Comparison of ENCODE assay signal across 10 cellular contexts in genomic region chr17:76451480-76451879, GRCh38. TPM values are rescaled to one million over a fixed set of nuclear protein-coding genes. Genes with fewer than 3 reads are reported as not detected.
A peak's percentile ranks its signal among the peaks of the same experiment; 100 is the strongest.
DNase-seq lines count a peak whose midpoint lies in the region; ATAC-seq and TF ChIP-seq lines count a peak whose summit lies in the region.
"Had no signal": no experiment of that assay in that cellular context is flagged by ENCODE, and none has a peak within 500 bp of the region (broad histone marks: within the 10 kb centered on the region; RNA-seq: fewer than 3 reads in every experiment).

No MANE protein-coding gene starts in this region.

- BruUV-seq in Calu3 (replicated peaks; lab: Mats Ljungman, UMichigan), result TSS peak; percentile 32

- CTCF ChIA-PET in Calu3 (lab: Charles Lee), result interaction anchor here (0.7 kb wide), 1 partner anchor 272 kb away, joined by 3 read pairs; no protein-coding TSS in a partner anchor

- no peak overlapping the region for H3K27ac ChIP-seq in transverse colon

- peak overlapping the region; percentile 87 for H3K4me3 Mint-ChIP-seq in Calu3 (ENCODE audit: low read depth, unreplicated experiment)
- peak overlapping the region; percentile 83 for H3K4me3 Mint-ChIP-seq in central memory CD8-positive, alpha-beta T cell
- peak overlapping the region; percentile 85 for H3K4me3 Mint-ChIP-seq in natural killer cell

- no peak for TF ChIP-seq EP300 in transverse colon (IDR thresholded peaks at IDR 0.05; ENCODE audit: low read depth)

- H3K4me3 ChIP-seq in MG63 (peak overlapping the region; percentile 69), transverse colon (no peak overlapping the region)

- H3K4me1 Mint-ChIP-seq in Calu3 (ENCODE audit: low read depth, unreplicated experiment) (peaks cover 39% of the 10 kb centered on the region), natural killer cell (peaks cover 35 to 42% of the 10 kb centered on the region in 2 donors)
- H3K4me1 Mint-ChIP-seq in central memory CD8-positive, alpha-beta T cell, result peaks cover 54% of the 10 kb centered on the region

- intact Hi-C loops in Calu3 (cut with micrococcal nuclease; ENCODE audit: unreplicated experiment) (no loop called here), natural killer cell (cut with micrococcal nuclease) (loop anchor here (5.0 kb wide), 1 partner anchor 99 kb away; the partner anchor contains the start of gene PRPSAP1), transverse colon (cut with DNase I; ENCODE audit: low total_unique reads) (no loop called here)

- H3K36me3 ChIP-seq in MG63 (peaks cover 7% of the 10 kb centered on the region; the same call in 1 of the 2 replicates), transverse colon (no peaks in the 10 kb centered on the region)

- peaks cover 6 to 20% (median 14%) of the 10 kb centered on the region in 4 donors for H3K4me1 ChIP-seq in transverse colon

- no peak for DNase-seq in Calu3
- DNase-seq in MG63, result no peak
- DNase-seq in central memory CD8-positive, alpha-beta T cell (ENCODE audit: low spot score in 2 of 2), result no peak
- no peak for DNase-seq in natural killer cell
- no peak for DNase-seq in activated gamma-delta T cell (lab: John Stamatoyannopoulos, UW)
- no peak for DNase-seq in activated CD4-positive, CD25-positive, alpha-beta regulatory T cell treated with anti-CD3 and anti-CD28 coated beads, Interleukin-2, amount 50 U/mL, for 72 hours
- DNase-seq in transverse colon, result no peak
- DNase-seq: activated CD8-positive, alpha-beta memory T cell treated with anti-CD3 and anti-CD28 coated beads for 24 hours; NCI-H2029 treated with DMSO at 0.1 percent for 48 hours had no signal

- in situ Hi-C loops in transverse colon (cut with MboI; ENCODE audit: low pct_ligation_motif_present in 1 of 4, low pct_unique_long_range_greater_than_20kb in 1 of 4, low sequenced_read_pairs in 3 of 4), result no loop called here

- TF ChIP-seq CTCF in Calu3 (IDR thresholded peaks at IDR 0.05; ENCODE audit: unreplicated experiment) (no peak), natural killer cell (IDR thresholded peaks at IDR 0.05) (no peak), transverse colon (IDR thresholded peaks at IDR 0.05) (no peak)

- 77% methylated on average over 6 of the region's 6 CpGs; no CpG with 5 or more reads in 1 of the 2 donors for WGBS in transverse colon (ENCODE audit: low coverage in 1 of 2), 2 donors

- H3K27me3 ChIP-seq in MG63 (no peaks in the 10 kb centered on the region), transverse colon (no peaks in the 10 kb centered on the region)

- H3K27me3 Mint-ChIP-seq in Calu3 (ENCODE audit: unreplicated experiment) (no peaks in the 10 kb centered on the region), natural killer cell (ENCODE audit: low read depth in 2 of 2) (no peaks in the 10 kb centered on the region)
- H3K27me3 Mint-ChIP-seq in central memory CD8-positive, alpha-beta T cell, result no peaks in the 10 kb centered on the region

- H3K9me3 Mint-ChIP-seq in Calu3 (ENCODE audit: low read depth, unreplicated experiment) (no peaks in the 10 kb centered on the region), natural killer cell (no peaks in the 10 kb centered on the region)
- no peaks in the 10 kb centered on the region for H3K9me3 Mint-ChIP-seq in central memory CD8-positive, alpha-beta T cell

- H3K27ac Mint-ChIP-seq in Calu3 (ENCODE audit: unreplicated experiment) (no peak overlapping the region), natural killer cell (peak overlapping the region; percentile 52 to 54)
- no peak overlapping the region for H3K27ac Mint-ChIP-seq in central memory CD8-positive, alpha-beta T cell (ENCODE audit: low read depth)

- ATAC-seq in central memory CD8-positive, alpha-beta T cell (replicated peaks; ENCODE audit: extremely low read depth, poor library complexity, severe bottlenecking), result no peak
- ATAC-seq in natural killer cell (no peak), GM21825 (IDR thresholded peaks at IDR 0.05; ENCODE audit: unreplicated experiment) (no peak)

- TF ChIP-seq POLR2A in transverse colon (IDR thresholded peaks at IDR 0.05), result no peak

- H3K36me3 Mint-ChIP-seq in Calu3 (ENCODE audit: insufficient read depth, unreplicated experiment) (peaks cover 13% of the 10 kb centered on the region), natural killer cell (no peaks in the 10 kb centered on the region)
- H3K36me3 Mint-ChIP-seq in central memory CD8-positive, alpha-beta T cell (ENCODE audit: insufficient read depth), result peaks cover 3% of the 10 kb centered on the region

- H3K9me3 ChIP-seq in MG63 (no peaks in the 10 kb centered on the region), transverse colon (no peaks in the 10 kb centered on the region)

RNA-seq across cellular contexts. Expression of gene UBE2O, which starts 1.5 kb away (rescaled TPM):
- total RNA-seq in Calu3 (2022), result 29.0 and 34.4 TPM in 2 replicates
- 19.7 and 32.7 TPM in 2 replicates for total RNA-seq in MG63 (2014; rRNA removed; shearing (Covaris generic); ENCODE audit: low replicate concordance)
- total RNA-seq in natural killer cell, result 10 to 100 TPM; 34.9 to 40.2 (median 37.7) TPM
- 10 to 100 TPM in 3 of 4 donors, 1 to 10 TPM in 1; 9.8 to 28.8 (median 15.9) TPM for total RNA-seq in transverse colon

RNA-seq across cellular contexts. Expression of gene AANAT, which starts 15.9 kb away (rescaled TPM):
- total RNA-seq in Calu3 (2022) (not detected in 2 replicates), natural killer cell (under 1 TPM in 2 of 3 donors, not detected in 1; 0.28 to 0.50 TPM), transverse colon (not detected)
- total RNA-seq in MG63 (2014; rRNA removed; shearing (Covaris generic); ENCODE audit: low replicate concordance), result not detected in 2 replicates

RNA-seq across cellular contexts. Expression of gene RHBDF2, which starts 49.7 kb away (rescaled TPM):
- total RNA-seq in Calu3 (2022) (47.7 and 47.9 TPM in 2 replicates), natural killer cell (100 to 1,000 TPM; 194 to 233 (median 202) TPM), transverse colon (10 to 100 TPM; 11.3 to 47.4 (median 23.2) TPM)
- total RNA-seq in MG63 (2014; rRNA removed; shearing (Covaris generic); ENCODE audit: low replicate concordance), result 5.9 and 20.9 TPM in 2 replicates

Comparison
In these comparisons a context has a peak if more than half of its experiments do, and no peak if none do; other contexts are left out.
1. H3K27ac Mint-ChIP-seq: peak in natural killer cell (2 of 2); none in Calu3 (single experiment) and central memory CD8-positive, alpha-beta T cell (single experiment).
2. Peak in every context shown above with its lines, with median percentiles within 50 percentile points of each other: H3K4me3 Mint-ChIP-seq.